ENCODE assay signal across 10 cellular contexts in the genomic region with DNA sequence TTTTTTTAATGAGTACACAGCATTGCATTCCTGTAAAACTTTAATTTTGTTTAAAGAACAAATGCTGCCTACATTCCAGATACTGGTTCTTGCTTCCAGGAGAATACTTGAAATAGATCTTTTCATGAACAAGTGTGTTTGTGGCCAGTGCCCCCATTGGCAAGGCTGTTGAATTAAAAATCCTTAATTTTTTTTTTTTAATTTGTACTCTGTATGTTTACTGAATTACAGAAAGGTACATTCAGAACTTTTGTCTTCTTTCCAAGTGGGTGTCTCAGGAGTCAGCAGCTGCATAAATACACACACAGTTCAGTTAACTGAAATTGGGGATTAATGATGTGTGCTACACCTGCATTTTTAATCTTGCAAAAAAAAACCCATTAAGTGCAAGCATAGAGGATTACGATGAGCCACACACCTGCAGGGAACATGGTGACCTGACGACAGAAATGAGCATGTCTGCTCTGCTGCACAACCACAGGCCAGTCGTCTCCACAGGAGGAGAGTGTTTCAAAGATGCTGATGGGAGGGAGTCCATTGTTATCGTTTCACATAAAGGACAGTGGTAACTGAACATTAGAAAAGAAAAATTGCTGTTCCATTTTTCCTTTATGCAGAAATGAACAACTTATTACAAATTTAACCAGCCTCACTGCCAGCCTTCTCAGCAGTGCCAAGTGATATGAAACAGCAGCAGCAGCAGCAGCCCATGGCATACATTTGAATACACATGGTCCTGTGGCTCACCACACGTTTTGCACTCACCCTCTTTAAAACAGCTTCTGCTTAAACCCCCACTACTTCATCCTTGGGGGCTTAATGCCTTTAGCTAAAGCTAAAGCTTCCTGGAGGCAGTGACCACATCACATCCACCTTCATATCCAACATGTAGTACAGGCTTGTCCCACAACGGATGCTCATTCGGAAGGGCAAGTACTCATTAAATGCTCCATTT.
DNase-seq lines count a peak whose midpoint lies in the region; ATAC-seq and TF ChIP-seq lines count a peak whose summit lies in the region.
"Had no signal": no experiment of that assay in that cellular context is flagged by ENCODE, and none has a peak within 500 bp of the region (broad histone marks: within the 10 kb centered on the region; RNA-seq: fewer than 3 reads in every experiment).

No MANE protein-coding gene starts in this region.

- H3K4me3 ChIP-seq in GM12864 (ENCODE audit: low read depth, low read length) (peak overlapping the region; percentile 22), SU-DHL-6 (ENCODE audit: insufficient read depth, low read length, poor library complexity, severe bottlenecking) (peak overlapping the region; percentile 28), BE2C (ENCODE audit: low read depth, low read length) (no peak overlapping the region)
- H3K4me3 ChIP-seq: BLaER1, heart right ventricle had no signal

- H2AFZ ChIP-seq in SU-DHL-6 (ENCODE audit: low read depth, low read length, severe bottlenecking): no peak overlapping the region

- peaks cover 57% of the 10 kb centered on the region for H3F3A ChIP-seq in SU-DHL-6 (ENCODE audit: insufficient read depth)

- H3K27me3 ChIP-seq in SU-DHL-6 (ENCODE audit: low read length) (no peaks in the 10 kb centered on the region), BE2C (no peaks in the 10 kb centered on the region)
- H3K27me3 ChIP-seq: BLaER1, heart right ventricle had no signal

- H3K9me3 ChIP-seq in SU-DHL-6 (ENCODE audit: insufficient read depth, low read length): peaks cover 12% of the 10 kb centered on the region; the same call in 1 of the 2 replicates
- H3K9me3 ChIP-seq in BE2C: no peaks in the 10 kb centered on the region

- TF ChIP-seq CTCF in GM12864 (IDR thresholded peaks at IDR 0.05; ENCODE audit: low read depth, low read length, missing control alignments): no peak
- TF ChIP-seq CTCF in SU-DHL-6 (IDR thresholded peaks at IDR 0.05; ENCODE audit: insufficient read depth, low read length, poor library complexity, severe bottlenecking): no peak
- no peak for TF ChIP-seq CTCF in BE2C (IDR thresholded peaks at IDR 0.05; ENCODE audit: low read depth, low read length)

- H3K4me2 ChIP-seq in SU-DHL-6 (ENCODE audit: low read depth, low read length, poor library complexity, severe bottlenecking): peak overlapping the region; percentile 92
- H3K4me2 ChIP-seq: BLaER1 had no signal

- H3K36me3 ChIP-seq in SU-DHL-6 (ENCODE audit: low read length) (0 out of 2 replicates have a peak, but pooled peaks cover 5% of the 10 kb centered on the region), BE2C (no peaks in the 10 kb centered on the region)
- H3K36me3 ChIP-seq: BLaER1, heart right ventricle had no signal

- H3K9ac ChIP-seq in SU-DHL-6 (ENCODE audit: low read length): peak overlapping the region; percentile 57
- H3K9ac ChIP-seq: BLaER1 had no signal

- ATAC-seq in GM21526 (IDR thresholded peaks at IDR 0.05; ENCODE audit: low FRiP score, unreplicated experiment) (peak; percentile 44), HG03460 (IDR thresholded peaks at IDR 0.05; ENCODE audit: unreplicated experiment) (peak; percentile 50)

- no peaks in the 10 kb centered on the region for H3K9me2 ChIP-seq in SU-DHL-6 (replicated peaks; ENCODE audit: insufficient read depth, low read length)

- DNase-seq in GM12864 (ENCODE audit: low read depth) (no peak), BE2C (no peak), NCI-H82 treated with DMSO at 0.1 percent for 48 hours (lab: John Stamatoyannopoulos, UW; ENCODE audit: unreplicated experiment) (no peak), GOT3 (lab: John Stamatoyannopoulos, UW) (no peak)
- no peak for DNase-seq in activated CD8-positive, alpha-beta memory T cell treated with anti-CD3 and anti-CD28 coated beads, Interleukin-2, amount 50 U/mL, for 48 hours
- DNase-seq: heart right ventricle had no signal

- no peaks in the 10 kb centered on the region for H3K4me1 ChIP-seq in BE2C
- H3K4me1 ChIP-seq: BLaER1 had no signal

- no peaks in the 10 kb centered on the region for H4K20me1 ChIP-seq in SU-DHL-6 (ENCODE audit: low read depth, low read length)
- H4K20me1 ChIP-seq: BLaER1 had no signal

- peak overlapping the region; percentile 99 for H3K27ac ChIP-seq in SU-DHL-6 (ENCODE audit: low read depth, low read length)
- H3K27ac ChIP-seq: BLaER1 had no signal

- H3K79me2 ChIP-seq in SU-DHL-6 (ENCODE audit: insufficient read depth, low read length): no peaks in the 10 kb centered on the region
